29 cellular contexts compared by ENCODE assay signal in the genomic region with DNA sequence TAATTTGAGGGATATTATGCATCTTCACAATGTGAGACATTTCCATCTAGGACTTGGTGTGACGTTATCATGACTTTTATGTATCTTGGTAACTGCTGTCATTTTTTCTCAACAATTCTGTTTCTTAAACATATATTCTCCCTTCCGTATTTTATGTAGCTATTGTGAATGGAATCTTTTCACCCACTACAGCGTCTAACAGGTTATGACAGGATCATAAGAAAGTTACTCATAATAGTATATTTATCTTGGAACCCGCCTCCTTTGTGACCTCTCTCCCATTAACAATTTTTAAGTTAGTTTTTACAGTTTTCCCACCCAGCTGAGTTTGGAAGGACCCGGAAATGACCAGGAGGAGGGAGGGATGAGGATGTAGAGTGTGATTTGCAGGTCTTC. TPM values are rescaled to one million over a fixed set of nuclear protein-coding genes. Genes with fewer than 3 reads are reported as not detected.
DNase-seq lines count a peak whose midpoint lies in the region; ATAC-seq and TF ChIP-seq lines count a peak whose summit lies in the region.
"Had no signal": no experiment of that assay in that cellular context is flagged by ENCODE, and none has a peak within 500 bp of the region (broad histone marks: within the 10 kb centered on the region; RNA-seq: fewer than 3 reads in every experiment).

No MANE protein-coding gene starts in this region.

- H4K8ac ChIP-seq in mesendoderm (ENCODE audit: low read depth, low read length): no peak overlapping the region

- WGBS in mesendoderm (ENCODE audit: extremely low coverage, insufficient coverage, low lambda C conversion rate): no CpG with 5 or more reads among the region's 5 CpGs

- no peak overlapping the region for H3K18ac ChIP-seq in mesendoderm (ENCODE audit: low read length)

- H3K4me3 ChIP-seq in HUES6 (ENCODE audit: low read depth, low read length) (peak overlapping the region; percentile 67), mesendoderm (ENCODE audit: low read length) (no peak overlapping the region), left ventricle myocardium inferior (no peak overlapping the region)
- H3K4me3 ChIP-seq: adrenal gland; BLaER1 treated with 17β-estradiol and CSF1 and Interleukin-3, amounts not matched to agents 10 nM and 100 nM; esophagus muscularis mucosa had no signal

- TF ChIP-seq CTCF in foreskin keratinocyte (conservative IDR thresholded peaks at IDR 0.05) (no peak), left ventricle myocardium inferior (IDR thresholded peaks at IDR 0.05; ENCODE audit: borderline replicate concordance) (no peak)

- ATAC-seq in foreskin keratinocyte (peak; percentile 40), GM21526 (IDR thresholded peaks at IDR 0.05; ENCODE audit: low FRiP score, unreplicated experiment) (no peak)
- ATAC-seq: effector memory CD8-positive, alpha-beta T cell; stimulated activated effector memory CD8-positive, alpha-beta T cell treated with anti-CD3 and anti-CD28 coated beads, Interleukin-12 subunit alpha, Interleukin-12 subunit beta, amount 100 ng/mL, for 72 hours had no signal

- no peak overlapping the region for H3K4ac ChIP-seq in mesendoderm (ENCODE audit: low read depth, low read length)

- DNase-seq in foreskin keratinocyte (no peak), mesendoderm (no peak), ecto neural progenitor cell (ENCODE audit: low spot score) (no peak), SW480 (ENCODE audit: low spot score) (no peak), left ventricle myocardium inferior (no peak)
- DNase-seq: activated CD4-positive, alpha-beta T cell treated with anti-CD3 and anti-CD28 coated beads for 48 hours; activated T-cell treated with anti-CD3 and anti-CD28 coated beads, Interleukin-2, amount 50 U/mL, for 24 hours; brain microvascular endothelial cell; COR-L47; effector memory CD8-positive, alpha-beta T cell; foreskin melanocyte; kidney; NCI-H146; NCI-H446; stimulated activated CD4-positive, alpha-beta T cell treated with anti-CD3 and anti-CD28 coated beads, Interleukin-4, amount 100 ng/mL, for 1 hour; substantia nigra; T-helper 2 cell had no signal

- H3K23ac ChIP-seq in mesendoderm (ENCODE audit: low read length): no peak overlapping the region

- no peak overlapping the region for H2BK15ac ChIP-seq in mesendoderm (replicated peaks; ENCODE audit: low read depth)

- peak overlapping the region; percentile 74 for H3K4me2 ChIP-seq in mesendoderm (ENCODE audit: low read length)
- H3K4me2 ChIP-seq: BLaER1 treated with 17β-estradiol and CSF1 and Interleukin-3, amounts not matched to agents 10 nM and 100 nM had no signal

- H2BK5ac ChIP-seq in mesendoderm (ENCODE audit: low read length): no peak overlapping the region

- H3K4me1 ChIP-seq in ES-I3 (ENCODE audit: insufficient read depth, low read length) (no peaks in the 10 kb centered on the region), HUES6 (ENCODE audit: control insufficient read depth, insufficient read depth, low read length) (peaks cover 31% of the 10 kb centered on the region), foreskin keratinocyte (peaks cover 9% of the 10 kb centered on the region), mesendoderm (ENCODE audit: control insufficient read depth, low read depth, low read length) (peaks cover 2% of the 10 kb centered on the region), left ventricle myocardium inferior (peaks cover 27% of the 10 kb centered on the region)
- H3K4me1 ChIP-seq: BLaER1 treated with 17β-estradiol and CSF1 and Interleukin-3, amounts not matched to agents 10 nM and 100 nM had no signal

- no peaks in the 10 kb centered on the region for H3K36me3 ChIP-seq in ES-I3 (ENCODE audit: insufficient read depth, low read length)
- H3K36me3 ChIP-seq in HUES6 (ENCODE audit: control insufficient read depth, insufficient read depth, low read length): no peaks in the 10 kb centered on the region
- H3K36me3 ChIP-seq in mesendoderm (ENCODE audit: control insufficient read depth, insufficient read depth, low read length): no peaks in the 10 kb centered on the region
- no peaks in the 10 kb centered on the region for H3K36me3 ChIP-seq in left ventricle myocardium inferior
- H3K36me3 ChIP-seq: adrenal gland; BLaER1 treated with 17β-estradiol and CSF1 and Interleukin-3, amounts not matched to agents 10 nM and 100 nM; brain microvascular endothelial cell; esophagus muscularis mucosa had no signal

- no peak overlapping the region for H2BK120ac ChIP-seq in mesendoderm (ENCODE audit: low read depth, low read length)

- H3K56ac ChIP-seq in mesendoderm (ENCODE audit: low read length): no peak overlapping the region

- intact Hi-C loops in left ventricle myocardium inferior (cut with micrococcal nuclease): no loop called here

- H3K79me1 ChIP-seq in mesendoderm (ENCODE audit: low read length): no peaks in the 10 kb centered on the region

- no peak overlapping the region for H2AK5ac ChIP-seq in mesendoderm (ENCODE audit: low read length)

- H4K5ac ChIP-seq in mesendoderm (ENCODE audit: low read length): no peak overlapping the region

- H3K9me3 ChIP-seq in ES-I3 (ENCODE audit: control insufficient read depth, insufficient read depth, low read length): no peaks in the 10 kb centered on the region
- no peaks in the 10 kb centered on the region for H3K9me3 ChIP-seq in HUES6 (ENCODE audit: control insufficient read depth, insufficient read depth, low read depth, low read length)
- H3K9me3 ChIP-seq in left ventricle myocardium inferior (replicated peaks): no peaks in the 10 kb centered on the region
- H3K9me3 ChIP-seq: adrenal gland, esophagus muscularis mucosa had no signal

- H3K9ac ChIP-seq in ES-I3 (ENCODE audit: low read depth, low read length): peak overlapping the region; percentile 26; the same call in 1 of the 2 replicates
- no peak overlapping the region for H3K9ac ChIP-seq in HUES6 (ENCODE audit: low read length)
- H3K9ac ChIP-seq in mesendoderm (ENCODE audit: low read length): no peak overlapping the region
- H3K9ac ChIP-seq: BLaER1 treated with 17β-estradiol and CSF1 and Interleukin-3, amounts not matched to agents 10 nM and 100 nM had no signal

- H3K27me3 ChIP-seq in HUES6 (ENCODE audit: control insufficient read depth, insufficient read depth, low read length) (peaks cover 98% of the 10 kb centered on the region), foreskin keratinocyte (peaks cover 88% of the 10 kb centered on the region), mesendoderm (ENCODE audit: insufficient read depth, low read length, poor library complexity) (peaks cover 59% of the 10 kb centered on the region), left ventricle myocardium inferior (ENCODE audit: low read depth) (peaks cover 76% of the 10 kb centered on the region)

- H3K79me2 ChIP-seq in mesendoderm (ENCODE audit: control insufficient read depth, insufficient read depth, low read length): no peaks in the 10 kb centered on the region

- H3K27ac ChIP-seq in HUES6 (ENCODE audit: low read depth, low read length) (no peak overlapping the region), foreskin keratinocyte (no peak overlapping the region), mesendoderm (ENCODE audit: low read depth, low read length) (no peak overlapping the region), left ventricle myocardium inferior (replicated peaks) (no peak overlapping the region)
- H3K27ac ChIP-seq: adrenal gland; BLaER1 treated with 17β-estradiol and CSF1 and Interleukin-3, amounts not matched to agents 10 nM and 100 nM; brain microvascular endothelial cell; esophagus muscularis mucosa; RWPE1 had no signal

RNA-seq across cellular contexts. Expression of gene DMRTA2, which starts 6.8 kb away (rescaled TPM):
- not detected in 2 replicates for total RNA-seq in foreskin keratinocyte
- polyA plus RNA-seq in foreskin keratinocyte: not detected in 2 replicates
- polyA plus RNA-seq in mesendoderm (2013, experiment 1 of 2): 0.03 TPM
- 0.04 TPM for polyA plus RNA-seq in mesendoderm (2013, experiment 2 of 2)
- total RNA-seq in left ventricle myocardium inferior: not detected
- total RNA-seq: activated CD8-positive, alpha-beta memory T cell treated with anti-CD3 and anti-CD28 coated beads for 36 hours; adrenal gland; esophagus muscularis mucosa; HT1080; kidney; ureter had no signal
- polyA plus RNA-seq: AG04450 had no signal
